ENCODE assay signal across 1 cellular context in genomic region chr4:13541720-13542576, GRCh38.
TF ChIP-seq lines count a peak whose summit lies in the region.

No MANE protein-coding gene starts in this region.

TF ChIP-seq in H1, 55 proteins besides CTCF, POLR2A, EP300 and RAD21:
- TF ChIP-seq TAF1 (IDR thresholded peaks at IDR 0.05; ENCODE audit: low read depth, low read length) (0 out of 2 replicates have a peak, but pooled peaks have one; percentile 17), BACH1 (IDR thresholded peaks at IDR 0.05; ENCODE audit: low read length) (no peak), TEAD4 (IDR thresholded peaks at IDR 0.05; ENCODE audit: low read depth, low read length) (no peak), CTBP2 (IDR thresholded peaks at IDR 0.05; ENCODE audit: borderline replicate concordance, insufficient read depth, insufficient read length, low read length) (peak; percentile 60), SIN3A (conservative IDR thresholded peaks at IDR 0.05 in 1 of 2, IDR thresholded peaks at IDR 0.05 in 1 of 2; ENCODE audit: low read depth in 1 of 2, low read length in 2 of 2) (0 out of 4 replicates have a peak, but pooled peaks of 1 of the 2 experiments have one; percentile 30), E2F6 (IDR thresholded peaks at IDR 0.05) (peak; percentile 89), ASH2L (IDR thresholded peaks at IDR 0.05; ENCODE audit: low read length) (peak; percentile 45), RNF2 (IDR thresholded peaks at IDR 0.05; ENCODE audit: borderline replicate concordance, low read depth, low read length, missing control alignments, poor library complexity, severe bottlenecking) (peak; percentile 3), MAX (IDR thresholded peaks at IDR 0.05) (peak; percentile 28), HDAC2 (IDR thresholded peaks at IDR 0.05; ENCODE audit: borderline replicate concordance in 1 of 2, low read depth in 2 of 2, low read length in 2 of 2) (peak; percentile 74 to 84; a peak in 3 of 4 replicates), KDM4A (IDR thresholded peaks at IDR 0.05; ENCODE audit: low read depth, low read length, severe bottlenecking) (peak; percentile 39), SIX5 (IDR thresholded peaks at IDR 0.05; ENCODE audit: low read depth, low read length) (no peak)
TF ChIP-seq in H1: peak in this region for 9.
